ENCODE assay signal across 13 cellular contexts in genomic region chr1:25661043-25661807, GRCh38. TPM values are rescaled to one million over a fixed set of nuclear protein-coding genes. Genes with fewer than 3 reads are reported as not detected.
DNase-seq lines count a peak whose midpoint lies in the region; ATAC-seq, FAIRE-seq and TF ChIP-seq lines count a peak whose summit lies in the region.
"Had no signal": no experiment of that assay in that cellular context is flagged by ENCODE, and none has a peak within 500 bp of the region (broad histone marks: within the 10 kb centered on the region; RNA-seq: fewer than 3 reads in every experiment).

No MANE protein-coding gene starts in this region.

- BruUV-seq in endothelial cell of umbilical vein (replicated peaks; lab: Mats Ljungman, UMichigan) = no TSS peak

- CTCF ChIA-PET in endothelial cell of umbilical vein (lab: Charles Lee) = no interaction called here

- H3K27ac ChIP-seq in endothelial cell of umbilical vein (ENCODE audit: insufficient read depth, low read depth, low read length) = no peak overlapping the region
- H3K27ac ChIP-seq in osteoblast (ENCODE audit: low read depth, low read length) = no peak overlapping the region
- H3K27ac ChIP-seq in substantia nigra (ENCODE audit: low read depth, low read length, poor library complexity, severe bottlenecking) = no peak overlapping the region

- H4K20me1 ChIP-seq in endothelial cell of umbilical vein (replicated peaks; ENCODE audit: control insufficient read depth, extremely low read depth, insufficient read depth, low read length) = no peaks in the 10 kb centered on the region
- H4K20me1 ChIP-seq in osteoblast (ENCODE audit: insufficient read depth, low read length) = no peaks in the 10 kb centered on the region

- H3K4me3 ChIP-seq in endothelial cell of umbilical vein (replicated peaks in 1 of 3; ENCODE audit: insufficient read depth in 1 of 3, low read depth in 1 of 3, low read length in 3 of 3) (no peak overlapping the region), osteoblast (ENCODE audit: insufficient read depth, low read length) (no peak overlapping the region)
- H3K4me3 ChIP-seq: thyroid gland had no signal

- dilution Hi-C loops in endothelial cell of umbilical vein (cut with MboI; ENCODE audit: extremely low pct_ligation_motif_present, low sequenced_read_pairs) = no loop called here

- ATAC-seq in HG03457 (IDR thresholded peaks at IDR 0.05; ENCODE audit: unreplicated experiment) = no peak
- ATAC-seq: activated CD8-positive, alpha-beta T cell treated with anti-CD3 and anti-CD28 coated beads, Interleukin-2, amount 10 ng/mL, durations not matched to agents 7 days and 5 days had no signal

- H3K9me3 ChIP-seq in endothelial cell of umbilical vein (replicated peaks; ENCODE audit: control insufficient read depth, insufficient read depth, low read length) (no peaks in the 10 kb centered on the region), osteoblast (ENCODE audit: low read depth, low read length) (no peaks in the 10 kb centered on the region)
- H3K9me3 ChIP-seq: thyroid gland had no signal

- TF ChIP-seq POLR2A in endothelial cell of umbilical vein (IDR thresholded peaks at IDR 0.05; ENCODE audit: low read depth, low read length) = no peak

- no peaks in the 10 kb centered on the region for H3K9me1 ChIP-seq in endothelial cell of umbilical vein (replicated peaks; ENCODE audit: control insufficient read depth, extremely low read depth, insufficient read depth, low read length)

- H3K4me2 ChIP-seq in endothelial cell of umbilical vein (ENCODE audit: insufficient read depth, low read length) (no peak overlapping the region), osteoblast (ENCODE audit: insufficient read depth, low read length) (no peak overlapping the region)

- peak; percentile 25 for DNase-seq in SIG-M5 treated with dmso at 0.1 percent for 504 hours (lab: John Stamatoyannopoulos, UW; ENCODE audit: unreplicated experiment)
- no peak for DNase-seq in SIG-M5 (lab: John Stamatoyannopoulos, UW)
- peak; percentile 81 for DNase-seq in NCI-H526 treated with DMSO at 0.1 percent for 48 hours (lab: John Stamatoyannopoulos, UW)
- peak; percentile 15 for DNase-seq in endothelial cell of umbilical vein (ENCODE audit: low read depth, low spot score)
- DNase-seq in osteoblast (ENCODE audit: insufficient read length, low spot score, missing footprints) = no peak
- DNase-seq in NCI-H748 (lab: John Stamatoyannopoulos, UW; ENCODE audit: unreplicated experiment) = no peak
- DNase-seq in substantia nigra (lab: John Stamatoyannopoulos, UW) = no peak
- DNase-seq: activated CD8-positive, alpha-beta T cell treated with anti-CD3 and anti-CD28 coated beads, Interleukin-2, amount 10 ng/mL, durations not matched to agents 7 days and 5 days; amygdala; NCI-H146; T-helper 2 cell; thyroid gland had no signal

- intact Hi-C loops in endothelial cell of umbilical vein (cut with micrococcal nuclease) = no loop called here

- H2AFZ ChIP-seq in endothelial cell of umbilical vein (ENCODE audit: low read depth, low read length) = peak overlapping the region; percentile 73
- peak overlapping the region; percentile 5 for H2AFZ ChIP-seq in osteoblast (ENCODE audit: low read length)

- POLR2A ChIA-PET in endothelial cell of umbilical vein (lab: Charles Lee) = interaction anchor here (0.7 kb wide), 1 partner anchor 100 kb away, joined by 3 read pairs; no protein-coding TSS in a partner anchor

- FAIRE-seq in endothelial cell of umbilical vein (lab: Jason Lieb, UNC) = no peak

- H3K36me3 ChIP-seq in endothelial cell of umbilical vein (ENCODE audit: control insufficient read depth in 2 of 2, extremely low read depth in 1 of 2, insufficient read depth in 2 of 2, low read length in 2 of 2) (no peaks in the 10 kb centered on the region), osteoblast (ENCODE audit: insufficient read depth, low read length) (no peaks in the 10 kb centered on the region)
- H3K36me3 ChIP-seq: thyroid gland had no signal

- H3K4me1 ChIP-seq in endothelial cell of umbilical vein (ENCODE audit: control insufficient read depth, extremely low read depth, insufficient read depth, low read length) (no peaks in the 10 kb centered on the region), osteoblast (ENCODE audit: insufficient read depth, low read length) (no peaks in the 10 kb centered on the region)

- H3K27me3 ChIP-seq in endothelial cell of umbilical vein (ENCODE audit: control insufficient read depth in 2 of 2, insufficient read depth in 2 of 2, low read length in 2 of 2) = peaks cover 2 to 3% of the 10 kb centered on the region in 2 experiments
- H3K27me3 ChIP-seq in osteoblast (ENCODE audit: insufficient read depth, low read length) = peaks cover 15% of the 10 kb centered on the region
- H3K27me3 ChIP-seq: thyroid gland had no signal

- no peak overlapping the region for H3K9ac ChIP-seq in endothelial cell of umbilical vein (replicated peaks; ENCODE audit: extremely low read depth, insufficient read depth, low read length)

- H3K79me2 ChIP-seq in endothelial cell of umbilical vein (ENCODE audit: control insufficient read depth, insufficient read depth, low read length) (no peaks in the 10 kb centered on the region), osteoblast (ENCODE audit: insufficient read depth, low read length) (no peaks in the 10 kb centered on the region)

- TF ChIP-seq CTCF in endothelial cell of umbilical vein (IDR thresholded peaks at IDR 0.05; ENCODE audit: extremely low read depth in 1 of 2, insufficient read depth in 1 of 2, low read depth in 1 of 2, low read length in 2 of 2) (no peak), osteoblast (IDR thresholded peaks at IDR 0.05; ENCODE audit: extremely low read depth, low read depth, low read length) (no peak)

TF ChIP-seq in endothelial cell of umbilical vein, 7 proteins besides CTCF, POLR2A, EP300 and RAD21:
- TF ChIP-seq GATA2 (IDR thresholded peaks at IDR 0.05; ENCODE audit: insufficient read depth, insufficient read length, low read depth, low read length) (no peak), FOS (IDR thresholded peaks at IDR 0.05; ENCODE audit: borderline replicate concordance, insufficient read depth, low read length) (no peak), EZH2 (IDR thresholded peaks at IDR 0.05; ENCODE audit: borderline replicate concordance, low read depth, low read length, severe bottlenecking) (no peak), POLR2AphosphoS5 (IDR thresholded peaks at IDR 0.05; ENCODE audit: insufficient read depth, low read depth, low read length) (no peak), MYC (IDR thresholded peaks at IDR 0.05; ENCODE audit: low read depth, low read length) (no peak), JUN (IDR thresholded peaks at IDR 0.05; ENCODE audit: borderline replicate concordance, insufficient read depth, insufficient read length, low read depth) (no peak), MAX (IDR thresholded peaks at IDR 0.05; ENCODE audit: insufficient read depth, insufficient read length) (no peak)

RNA-seq across cellular contexts. Expression of gene MAN1C1, which starts 44.6 kb away (rescaled TPM):
- 0.85 and 4.0 TPM in 2 replicates for total RNA-seq in endothelial cell of umbilical vein
- polyA plus RNA-seq in endothelial cell of umbilical vein = 1.5 and 1.7 TPM in 2 replicates
- 0.63 and 1.2 TPM in 2 replicates for polyA plus RNA-seq in endothelial cell of umbilical vein (2011; cell fraction: cytosol; rRNA removed)
- 1.1 and 1.4 TPM in 2 replicates for polyA plus RNA-seq in endothelial cell of umbilical vein (2011; cell fraction: nucleus; rRNA removed)
- polyA plus RNA-seq in endothelial cell of umbilical vein (2012) = 0.50 and 0.63 TPM in 2 replicates
- polyA minus RNA-seq in endothelial cell of umbilical vein = 1.3 and 2.0 TPM in 2 replicates
- polyA minus RNA-seq in endothelial cell of umbilical vein (2011; cell fraction: cytosol; rRNA and poly(A)+ RNA removed) = not detected
- 0.14 and 1.3 TPM in 2 replicates for polyA minus RNA-seq in endothelial cell of umbilical vein (2011; cell fraction: nucleus; rRNA and poly(A)+ RNA removed)
- total RNA-seq in osteoblast = 16.3 and 28.0 TPM in 2 replicates

Comparison
In these comparisons a context has a peak if more than half of its experiments do, and no peak if none do; other contexts are left out.
1. DNase-seq: peak in SIG-M5 treated with dmso at 0.1 percent for 504 hours (single experiment), NCI-H526 treated with DMSO at 0.1 percent for 48 hours (single experiment) and endothelial cell of umbilical vein (single experiment); none in SIG-M5 (single experiment), osteoblast (single experiment), NCI-H748 (single experiment) and substantia nigra (0 of 49).